13 cellular contexts compared by ENCODE assay signal in the genomic region with DNA sequence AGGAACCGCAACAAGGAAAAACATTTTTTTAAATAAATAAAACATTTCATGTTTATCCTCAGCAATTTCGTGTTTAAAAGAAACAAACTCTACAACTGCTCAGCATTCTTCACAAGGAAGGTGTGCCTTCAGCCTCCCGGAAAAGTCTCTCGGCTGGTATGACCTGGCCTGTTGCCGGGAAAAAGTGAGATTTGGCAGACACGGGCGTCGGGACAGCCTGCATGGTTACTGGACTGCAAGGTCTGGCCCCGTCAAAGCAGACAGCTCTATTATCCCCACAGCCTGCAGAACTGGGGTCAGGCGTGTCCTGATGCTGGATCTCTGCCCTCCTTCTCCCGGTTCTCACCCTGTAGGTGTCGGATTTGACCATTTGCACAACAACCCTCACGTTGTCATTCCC.
DNase-seq lines count a peak whose midpoint lies in the region; ATAC-seq and TF ChIP-seq lines count a peak whose summit lies in the region.
"Had no signal": no experiment of that assay in that cellular context is flagged by ENCODE, and none has a peak within 500 bp of the region (broad histone marks: within the 10 kb centered on the region; RNA-seq: fewer than 3 reads in every experiment).

No MANE protein-coding gene starts in this region.

- H3K27ac ChIP-seq in mammary epithelial cell (ENCODE audit: insufficient read depth, low read depth, low read length): no peak overlapping the region
- peak overlapping the region in 1 of 4 donors; percentile 31 for H3K27ac ChIP-seq in Peyer's patch

- H3K27ac Mint-ChIP-seq in MCF 10A (ENCODE audit: low read depth, unreplicated experiment) (no peak overlapping the region), nephron progenitor cell (peak overlapping the region; percentile 98)
- no peak overlapping the region for H3K27ac Mint-ChIP-seq in natural killer cell treated with Interleukin-12 subunit alpha and Interleukin-12 subunit beta and Interleukin-15 and Interleukin-18, amount 100 ng/mL, for 72 hours

- H3K4me1 Mint-ChIP-seq in MCF 10A (ENCODE audit: insufficient read depth, unreplicated experiment) (peaks cover 14% of the 10 kb centered on the region), nephron progenitor cell (peaks cover 56% of the 10 kb centered on the region)
- H3K4me1 Mint-ChIP-seq in natural killer cell treated with Interleukin-12 subunit alpha and Interleukin-12 subunit beta and Interleukin-15 and Interleukin-18, amount 100 ng/mL, for 72 hours (ENCODE audit: low read depth in 2 of 2): peaks cover 0 to 9% of the 10 kb centered on the region in 2 donors

- no peaks in the 10 kb centered on the region for H3K36me3 ChIP-seq in mammary epithelial cell (ENCODE audit: insufficient read depth, low read length)
- H3K36me3 ChIP-seq in Peyer's patch: no peaks in the 10 kb centered on the region

- CTCF ChIA-PET in MCF 10A (lab: Yijun Ruan, JAX) (no interaction called here), mammary epithelial cell (lab: Charles Lee; ENCODE audit: low non-redundant PET) (no interaction called here)

- no peak overlapping the region for H3K4me2 ChIP-seq in mammary epithelial cell (ENCODE audit: insufficient read depth, low read depth, low read length)

- H3K9me3 ChIP-seq in mammary epithelial cell (replicated peaks; ENCODE audit: insufficient read depth, low read length): peaks cover 2% of the 10 kb centered on the region
- H3K9me3 ChIP-seq in Peyer's patch: no peaks in the 10 kb centered on the region

- 45% methylated on average over 13 of the region's 13 CpGs for WGBS in mammary epithelial cell (ENCODE audit: low coverage, missing lambda C conversion rate)

- H3K27me3 Mint-ChIP-seq in MCF 10A (ENCODE audit: insufficient read depth, unreplicated experiment): no peaks in the 10 kb centered on the region
- peaks cover 6% of the 10 kb centered on the region for H3K27me3 Mint-ChIP-seq in nephron progenitor cell (ENCODE audit: low read depth, poor library complexity)
- H3K27me3 Mint-ChIP-seq in natural killer cell treated with Interleukin-12 subunit alpha and Interleukin-12 subunit beta and Interleukin-15 and Interleukin-18, amount 100 ng/mL, for 72 hours: peaks cover 21 to 22% of the 10 kb centered on the region in 2 donors

- no peaks in the 10 kb centered on the region for H3K36me3 Mint-ChIP-seq in MCF 10A (ENCODE audit: insufficient read depth, unreplicated experiment)
- H3K36me3 Mint-ChIP-seq in nephron progenitor cell (ENCODE audit: low read depth): no peaks in the 10 kb centered on the region
- no peaks in the 10 kb centered on the region for H3K36me3 Mint-ChIP-seq in natural killer cell treated with Interleukin-12 subunit alpha and Interleukin-12 subunit beta and Interleukin-15 and Interleukin-18, amount 100 ng/mL, for 72 hours

- DNase-seq in MCF 10A (ENCODE audit: unreplicated experiment): peak; percentile 57
- no peak for DNase-seq in mammary epithelial cell
- DNase-seq in cardiac septum (ENCODE audit: low spot score): peak; percentile 83
- DNase-seq in nephron progenitor cell: no peak
- DNase-seq in natural killer cell treated with Interleukin-12 subunit alpha and Interleukin-12 subunit beta and Interleukin-15 and Interleukin-18, amount 100 ng/mL, for 72 hours (ENCODE audit: low spot score): no peak
- no peak for DNase-seq in GM19240 (ENCODE audit: insufficient read length, low spot score)
- DNase-seq in Peyer's patch: no peak
- DNase-seq: 8988T; activated effector memory CD4-positive, alpha-beta T cell treated with anti-CD3 and anti-CD28 coated beads, Interleukin-2, amount 50 U/mL, for 16 hours; cortex of kidney; stimulated activated CD4-positive, alpha-beta T cell treated with anti-CD3 and anti-CD28 coated beads, Interleukin-4, amount 100 ng/mL, for 24 hours had no signal

- ATAC-seq in natural killer cell treated with Interleukin-12 subunit alpha and Interleukin-12 subunit beta and Interleukin-15 and Interleukin-18, amount 100 ng/mL, for 72 hours: no peak
- ATAC-seq in HG02973 (IDR thresholded peaks at IDR 0.05; ENCODE audit: unreplicated experiment): no peak
- ATAC-seq: WTC11 had no signal

- H4K20me1 ChIP-seq in mammary epithelial cell (ENCODE audit: insufficient read depth, low read length): no peaks in the 10 kb centered on the region

- TF ChIP-seq POLR2A in Peyer's patch (IDR thresholded peaks at IDR 0.05): no peak

- no peaks in the 10 kb centered on the region for H3K79me2 ChIP-seq in mammary epithelial cell (ENCODE audit: insufficient read depth, low read length)

- no peaks in the 10 kb centered on the region for H3K27me3 ChIP-seq in mammary epithelial cell (ENCODE audit: insufficient read depth, low read length)
- H3K27me3 ChIP-seq in Peyer's patch: no peaks in the 10 kb centered on the region

- no peak overlapping the region for H3K4me3 Mint-ChIP-seq in MCF 10A (ENCODE audit: unreplicated experiment)
- H3K4me3 Mint-ChIP-seq in nephron progenitor cell: peak overlapping the region; percentile 61
- H3K4me3 Mint-ChIP-seq in natural killer cell treated with Interleukin-12 subunit alpha and Interleukin-12 subunit beta and Interleukin-15 and Interleukin-18, amount 100 ng/mL, for 72 hours: no peak overlapping the region
- H3K4me3 Mint-ChIP-seq: WTC11 had no signal

- no peak for TF ChIP-seq CTCF in MCF 10A (IDR thresholded peaks at IDR 0.05; ENCODE audit: unreplicated experiment)
- TF ChIP-seq CTCF in mammary epithelial cell (conservative IDR thresholded peaks at IDR 0.05 in 1 of 2, IDR thresholded peaks at IDR 0.05 in 1 of 2; ENCODE audit: extremely low read depth in 1 of 2, insufficient read depth in 1 of 2, low read depth in 1 of 2, low read length in 2 of 2): no peak
- TF ChIP-seq CTCF in nephron progenitor cell (IDR thresholded peaks at IDR 0.05): no peak
- TF ChIP-seq CTCF in Peyer's patch (IDR thresholded peaks at IDR 0.05): no peak

- in situ Hi-C loops in mammary epithelial cell (cut with MboI; ENCODE audit: low sequenced_read_pairs in 2 of 2): no loop called here

- H2AFZ ChIP-seq in mammary epithelial cell (ENCODE audit: low read depth, low read length): no peak overlapping the region

- H3K9ac ChIP-seq in mammary epithelial cell (ENCODE audit: insufficient read depth, low read length): no peak overlapping the region

- POLR2A ChIA-PET in MCF 10A (lab: Yijun Ruan, JAX): no interaction called here

- H3K4me3 ChIP-seq in mammary epithelial cell (replicated peaks in 1 of 3; ENCODE audit: insufficient read depth in 1 of 3, low read depth in 2 of 3, low read length in 3 of 3) (no peak overlapping the region), Peyer's patch (no peak overlapping the region)

- intact Hi-C loops in MCF 10A (cut with micrococcal nuclease) (no loop called here), mammary epithelial cell (cut with micrococcal nuclease) (no loop called here), cardiac septum (cut with DNase I) (loop anchor here (1.0 to 2.0 kb wide), 2 partner anchors 21 to 130 kb away; partner anchors contain the start of gene SPIN1)

- no peaks in the 10 kb centered on the region for H3K4me1 ChIP-seq in mammary epithelial cell (ENCODE audit: insufficient read depth, low read length)
- no peaks in the 10 kb centered on the region for H3K4me1 ChIP-seq in Peyer's patch

- H3K9me3 Mint-ChIP-seq in MCF 10A (ENCODE audit: unreplicated experiment) (no peaks in the 10 kb centered on the region), nephron progenitor cell (peaks cover 14% of the 10 kb centered on the region)
- H3K9me3 Mint-ChIP-seq in natural killer cell treated with Interleukin-12 subunit alpha and Interleukin-12 subunit beta and Interleukin-15 and Interleukin-18, amount 100 ng/mL, for 72 hours: no peaks in the 10 kb centered on the region

- dilution Hi-C loops in mammary epithelial cell (cut with HindIII; ENCODE audit: low sequenced_read_pairs): no loop called here

- BruUV-seq in MCF 10A (replicated peaks; lab: Mats Ljungman, UMichigan) (no TSS peak), mammary epithelial cell (replicated peaks; lab: Mats Ljungman, UMichigan) (no TSS peak)

Comparison
In these comparisons a context has a peak if more than half of its experiments do, and no peak if none do; other contexts are left out.
1. DNase-seq: peak in MCF 10A (single experiment) and cardiac septum (single experiment); none in mammary epithelial cell (single experiment), nephron progenitor cell (single experiment), natural killer cell treated with Interleukin-12 subunit alpha and Interleukin-12 subunit beta and Interleukin-15 and Interleukin-18, amount 100 ng/mL, for 72 hours (single experiment), GM19240 (single experiment) and Peyer's patch (0 of 3).